In the genomic region with DNA sequence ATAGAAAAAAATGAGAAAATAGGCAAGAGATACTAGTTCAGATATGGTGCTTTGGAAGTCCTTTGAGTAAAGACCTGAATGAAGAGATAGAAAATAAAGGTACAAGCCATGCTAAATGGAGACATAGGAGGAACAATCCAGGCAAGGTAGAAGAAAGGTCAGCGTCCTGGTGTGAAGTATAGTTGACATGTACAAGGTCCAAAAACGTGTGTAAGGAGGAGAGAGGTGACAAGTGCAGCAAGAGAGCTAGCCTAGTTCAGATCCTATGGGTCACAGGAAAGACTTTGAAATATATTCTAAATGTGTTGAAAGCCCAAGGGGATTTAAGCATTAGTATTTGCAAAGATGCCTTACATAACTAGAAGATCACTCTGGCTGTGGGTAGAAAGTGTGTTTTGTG, we compare ENCODE assay signal across 26 cellular contexts.
"Had no signal": no experiment of that assay in that cellular context is flagged by ENCODE, and none has a peak within 500 bp of the region (broad histone marks: within the 10 kb centered on the region; RNA-seq: fewer than 3 reads in every experiment).

No MANE protein-coding gene starts in this region.

- ATAC-seq: stimulated activated effector memory CD8-positive, alpha-beta T cell treated with anti-CD3 and anti-CD28 coated beads, Interleukin-12 subunit alpha, Interleukin-12 subunit beta, amount 100 ng/mL, for 72 hours; stimulated activated memory B cell treated with anti-CD40 and anti-IgM and Interleukin-4, amounts not matched to agents 10 μg/mL and 1 μg/mL and 100 μg/mL, for 72 hours; stimulated activated naive B cell treated with anti-CD40 and anti-IgM and Interleukin-4, amounts not matched to agents 10 μg/mL and 1 μg/mL and 100 μg/mL, for 72 hours; stimulated activated naive CD8-positive, alpha-beta T cell treated with anti-CD3 and anti-CD28 coated beads, Interleukin-15, amount 100 ng/mL, for 72 hours; stimulated activated naive CD8-positive, alpha-beta T cell treated with anti-CD3 and anti-CD28 coated beads, Interleukin-15, Interleukin-2, amounts not matched to agents 100 U/mL and 50 U/mL, for 24 hours; upper lobe of right lung had no signal

- H3K27me3 ChIP-seq: stomach, suprapubic skin, testis, thyroid gland, tibial artery, tibial nerve, transverse colon, upper lobe of left lung, upper lobe of right lung, uterus, vagina had no signal

- DNase-seq: stimulated activated CD4-positive, alpha-beta T cell treated with anti-CD3 and anti-CD28 coated beads, Interleukin-2, amount 100 ng/mL, for 24 hours; stimulated activated CD4-positive, alpha-beta T cell treated with anti-CD3 and anti-CD28 coated beads, Interleukin-2, amount 100 ng/mL, for 48 hours; stimulated activated CD4-positive, alpha-beta T cell treated with anti-CD3 and anti-CD28 coated beads, Interleukin-4, amount 100 ng/mL, for 1 hour; stimulated activated CD4-positive, alpha-beta T cell treated with anti-CD3 and anti-CD28 coated beads, Interleukin-4, amount 100 ng/mL, for 24 hours; stimulated activated CD4-positive, alpha-beta T cell treated with anti-CD3 and anti-CD28 coated beads, Interleukin-4, amount 100 ng/mL, for 4 hours; stimulated activated CD8-positive, alpha-beta memory T cell treated with anti-CD3 and anti-CD28 coated beads, Interleukin-4, amount 100 ng/mL, for 48 hours; stimulated activated naive B cell treated with anti-CD40 and anti-IgM and Interleukin-4, amounts not matched to agents 10 μg/mL and 1 μg/mL and 100 μg/mL, for 72 hours; stimulated activated naive CD4-positive, alpha-beta T cell; stimulated activated naive CD4-positive, alpha-beta T cell treated with Interleukin-2 at 50 U/mL for 16 hours; stimulated activated naive CD8-positive, alpha-beta T cell treated with anti-CD3 and anti-CD28 coated beads, Interleukin-15, amount 100 ng/mL, for 72 hours; stimulated activated naive CD8-positive, alpha-beta T cell treated with anti-CD3 and anti-CD28 coated beads, Interleukin-15, Interleukin-2, amounts not matched to agents 100 U/mL and 50 U/mL, for 24 hours; stomach; testis; thyroid gland; tibial artery; transverse colon; upper lobe of left lung; upper lobe of right lung; uterus had no signal

- H3K9me3 ChIP-seq: stomach, suprapubic skin, testis, thoracic aorta, thyroid gland, tibial artery, tibial nerve, transverse colon, upper lobe of left lung, upper lobe of right lung, uterus, vagina had no signal

- H3K36me3 ChIP-seq: stomach, suprapubic skin, thoracic aorta, thyroid gland, tibial artery, tibial nerve, transverse colon, upper lobe of left lung, upper lobe of right lung, uterus, vagina had no signal

- H3K4me3 ChIP-seq: stomach, suprapubic skin, testis, thoracic aorta, thyroid gland, tibial artery, tibial nerve, transverse colon, upper lobe of left lung, upper lobe of right lung, uterus, vagina had no signal

- FAIRE-seq: urothelium cell line had no signal

- H3K27ac ChIP-seq: stomach, suprapubic skin, testis, thoracic aorta, thyroid gland, tibial artery, tibial nerve, transverse colon, upper lobe of left lung, upper lobe of right lung, uterus, vagina had no signal

- H3K4me1 ChIP-seq: stomach, suprapubic skin, testis, thyroid gland, tibial artery, tibial nerve, transverse colon, upper lobe of left lung, upper lobe of right lung, uterus, vagina had no signal
